1 cellular context compared by ENCODE assay signal in the genomic region with DNA sequence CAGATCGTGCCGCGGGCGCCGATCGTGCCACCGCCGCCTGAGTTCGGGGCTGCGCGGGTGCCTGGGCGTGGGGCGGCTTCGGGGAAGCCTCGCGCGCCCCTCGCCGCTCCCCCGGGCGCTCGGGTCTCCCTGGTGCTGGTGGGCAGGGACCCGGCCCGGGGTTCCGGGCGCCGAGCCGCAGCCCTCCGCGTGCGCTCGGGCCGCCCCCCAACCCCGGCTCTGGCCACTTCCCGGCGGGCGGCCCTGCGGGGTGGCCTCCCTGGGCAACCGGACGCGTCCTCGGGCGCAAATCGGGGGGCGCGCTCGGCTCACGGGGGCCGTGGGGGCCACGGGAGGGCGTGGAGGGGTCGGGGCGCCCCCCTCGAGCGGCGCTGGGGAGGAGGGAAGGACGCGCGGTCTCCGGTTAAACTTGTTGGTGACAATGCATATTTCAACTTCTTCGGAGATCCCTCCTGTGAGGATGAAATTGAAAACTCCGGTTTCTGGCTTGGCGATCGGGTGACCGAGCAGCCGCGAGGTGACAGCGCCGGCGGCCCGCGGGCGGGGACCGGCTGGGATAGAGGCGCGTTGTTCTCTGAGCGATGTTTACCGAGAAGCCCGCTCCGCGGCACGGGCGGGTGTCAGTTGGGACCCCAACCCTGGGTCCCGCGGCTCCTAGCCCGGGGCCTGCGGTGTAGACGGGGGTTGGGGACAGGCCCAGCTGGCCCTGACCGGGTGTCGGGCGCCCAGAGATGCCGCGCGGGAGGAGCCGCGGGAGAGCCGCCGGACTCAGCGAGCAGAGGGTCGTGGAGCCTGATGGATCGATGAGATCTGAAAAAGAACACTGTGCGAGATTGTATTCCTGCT.
TF ChIP-seq lines count a peak whose summit lies in the region.

No MANE protein-coding gene starts in this region.

TF ChIP-seq in HepG2, 621 proteins besides CTCF, POLR2A, EP300 and RAD21 (continued from another document and continues in another):
- TF ChIP-seq XBP1 (CRISPR knock-in tag; IDR thresholded peaks at IDR 0.05) (no peak), CBX2 (IDR thresholded peaks at IDR 0.05; ENCODE audit: low read depth, low read length) (no peak), CBX2 (CRISPR knock-in tag; IDR thresholded peaks at IDR 0.05; ENCODE audit: low read depth) (no peak), MEIS2 (CRISPR knock-in tag; IDR thresholded peaks at IDR 0.05) (no peak), TARDBP (CRISPR knock-in tag; IDR thresholded peaks at IDR 0.05) (no peak), MIER2 (CRISPR knock-in tag; IDR thresholded peaks at IDR 0.05) (no peak), ZFP36L1 (CRISPR knock-in tag; IDR thresholded peaks at IDR 0.05) (no peak), KMT2A (CRISPR knock-in tag; IDR thresholded peaks at IDR 0.05) (peak; percentile 76; the same call in 1 of the 2 replicates), SAP130 (CRISPR knock-in tag; IDR thresholded peaks at IDR 0.05; ENCODE audit: low read depth) (peak; percentile 78), SP5 (CRISPR knock-in tag; IDR thresholded peaks at IDR 0.05; ENCODE audit: borderline replicate concordance, low read depth) (no peak), FOXA3 (CRISPR knock-in tag; IDR thresholded peaks at IDR 0.05) (no peak), SRSF9 (IDR thresholded peaks at IDR 0.05; ENCODE audit: borderline replicate concordance, insufficient read depth, low read depth, low read length, poor library complexity, severe bottlenecking) (no peak), SOX6 (IDR thresholded peaks at IDR 0.05) (no peak), SOX6 (CRISPR knock-in tag; IDR thresholded peaks at IDR 0.05) (peak; percentile 58), SUZ12 (IDR thresholded peaks at IDR 0.05; ENCODE audit: low read depth, low read length) (no peak), ZNF510 (CRISPR knock-in tag; IDR thresholded peaks at IDR 0.05; ENCODE audit: low read depth) (no peak), ERF (CRISPR knock-in tag; IDR thresholded peaks at IDR 0.05) (0 out of 2 replicates have a peak, but pooled peaks have one; percentile 18), TAF15 (IDR thresholded peaks at IDR 0.05; ENCODE audit: low read depth, low read length, poor library complexity, severe bottlenecking) (no peak), RBAK (CRISPR knock-in tag; IDR thresholded peaks at IDR 0.05) (no peak), NR3C1 (CRISPR knock-in tag; IDR thresholded peaks at IDR 0.05) (no peak), ZNF782 (CRISPR knock-in tag; IDR thresholded peaks at IDR 0.05; ENCODE audit: borderline replicate concordance) (no peak), ARHGAP35 (CRISPR knock-in tag; IDR thresholded peaks at IDR 0.05; ENCODE audit: borderline replicate concordance) (no peak), EHMT2 (IDR thresholded peaks at IDR 0.05; ENCODE audit: borderline replicate concordance, low read depth, low read length) (no peak), ZBTB3 (CRISPR knock-in tag; IDR thresholded peaks at IDR 0.05; ENCODE audit: borderline replicate concordance, low read depth) (no peak), ZNF747 (CRISPR knock-in tag; IDR thresholded peaks at IDR 0.05; ENCODE audit: borderline replicate concordance) (no peak), ZNF549 (CRISPR knock-in tag; IDR thresholded peaks at IDR 0.05) (no peak), HDAC2 (CRISPR knock-in tag; IDR thresholded peaks at IDR 0.05) (no peak), MTF2 (CRISPR knock-in tag; IDR thresholded peaks at IDR 0.05; ENCODE audit: borderline replicate concordance) (no peak), JUNB (CRISPR knock-in tag; IDR thresholded peaks at IDR 0.05; ENCODE audit: borderline replicate concordance) (no peak), ZNF251 (CRISPR knock-in tag; IDR thresholded peaks at IDR 0.05) (no peak), ZNF572 (CRISPR knock-in tag; IDR thresholded peaks at IDR 0.05) (no peak)
- TF ChIP-seq, protein P1, sequence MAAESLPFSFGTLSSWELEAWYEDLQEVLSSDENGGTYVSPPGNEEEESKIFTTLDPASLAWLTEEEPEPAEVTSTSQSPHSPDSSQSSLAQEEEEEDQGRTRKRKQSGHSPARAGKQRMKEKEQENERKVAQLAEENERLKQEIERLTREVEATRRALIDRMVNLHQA (CRISPR knock-in tag; IDR thresholded peaks at IDR 0.05), result no peak
- TF ChIP-seq, protein P2, sequence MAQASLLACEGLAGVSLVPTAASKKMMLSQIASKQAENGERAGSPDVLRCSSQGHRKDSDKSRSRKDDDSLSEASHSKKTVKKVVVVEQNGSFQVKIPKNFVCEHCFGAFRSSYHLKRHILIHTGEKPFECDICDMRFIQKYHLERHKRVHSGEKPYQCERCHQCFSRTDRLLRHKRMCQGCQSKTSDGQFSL (CRISPR knock-in tag; IDR thresholded peaks at IDR 0.05), result no peak
- TF ChIP-seq, protein P3, sequence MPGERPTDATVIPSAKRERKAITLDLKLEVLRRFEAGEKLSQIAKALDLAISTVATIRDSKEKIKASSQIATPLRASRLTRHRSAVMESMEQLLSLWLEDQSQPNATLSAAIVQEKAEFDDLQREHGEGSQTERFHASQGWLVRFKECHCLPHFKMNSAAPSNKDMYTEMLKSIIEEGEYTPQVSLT (CRISPR knock-in tag; IDR thresholded peaks at IDR 0.05; ENCODE audit: borderline replicate concordance, low read depth), result no peak
- TF ChIP-seq, protein P4, sequence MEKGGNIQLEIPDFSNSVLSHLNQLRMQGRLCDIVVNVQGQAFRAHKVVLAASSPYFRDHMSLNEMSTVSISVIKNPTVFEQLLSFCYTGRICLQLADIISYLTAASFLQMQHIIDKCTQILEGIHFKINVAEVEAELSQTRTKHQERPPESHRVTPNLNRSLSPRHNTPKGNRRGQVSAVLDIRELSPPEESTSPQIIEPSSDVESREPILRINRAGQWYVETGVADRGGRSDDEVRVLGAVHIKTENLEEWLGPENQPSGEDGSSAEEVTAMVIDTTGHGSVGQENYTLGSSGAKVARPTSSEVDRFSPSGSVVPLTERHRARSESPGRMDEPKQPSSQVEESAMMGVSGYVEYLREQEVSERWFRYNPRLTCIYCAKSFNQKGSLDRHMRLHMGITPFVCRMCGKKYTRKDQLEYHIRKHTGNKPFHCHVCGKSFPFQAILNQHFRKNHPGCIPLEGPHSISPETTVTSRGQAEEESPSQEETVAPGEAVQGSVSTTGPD (CRISPR knock-in tag; IDR thresholded peaks at IDR 0.05), result no peak
- TF ChIP-seq, protein P5, sequence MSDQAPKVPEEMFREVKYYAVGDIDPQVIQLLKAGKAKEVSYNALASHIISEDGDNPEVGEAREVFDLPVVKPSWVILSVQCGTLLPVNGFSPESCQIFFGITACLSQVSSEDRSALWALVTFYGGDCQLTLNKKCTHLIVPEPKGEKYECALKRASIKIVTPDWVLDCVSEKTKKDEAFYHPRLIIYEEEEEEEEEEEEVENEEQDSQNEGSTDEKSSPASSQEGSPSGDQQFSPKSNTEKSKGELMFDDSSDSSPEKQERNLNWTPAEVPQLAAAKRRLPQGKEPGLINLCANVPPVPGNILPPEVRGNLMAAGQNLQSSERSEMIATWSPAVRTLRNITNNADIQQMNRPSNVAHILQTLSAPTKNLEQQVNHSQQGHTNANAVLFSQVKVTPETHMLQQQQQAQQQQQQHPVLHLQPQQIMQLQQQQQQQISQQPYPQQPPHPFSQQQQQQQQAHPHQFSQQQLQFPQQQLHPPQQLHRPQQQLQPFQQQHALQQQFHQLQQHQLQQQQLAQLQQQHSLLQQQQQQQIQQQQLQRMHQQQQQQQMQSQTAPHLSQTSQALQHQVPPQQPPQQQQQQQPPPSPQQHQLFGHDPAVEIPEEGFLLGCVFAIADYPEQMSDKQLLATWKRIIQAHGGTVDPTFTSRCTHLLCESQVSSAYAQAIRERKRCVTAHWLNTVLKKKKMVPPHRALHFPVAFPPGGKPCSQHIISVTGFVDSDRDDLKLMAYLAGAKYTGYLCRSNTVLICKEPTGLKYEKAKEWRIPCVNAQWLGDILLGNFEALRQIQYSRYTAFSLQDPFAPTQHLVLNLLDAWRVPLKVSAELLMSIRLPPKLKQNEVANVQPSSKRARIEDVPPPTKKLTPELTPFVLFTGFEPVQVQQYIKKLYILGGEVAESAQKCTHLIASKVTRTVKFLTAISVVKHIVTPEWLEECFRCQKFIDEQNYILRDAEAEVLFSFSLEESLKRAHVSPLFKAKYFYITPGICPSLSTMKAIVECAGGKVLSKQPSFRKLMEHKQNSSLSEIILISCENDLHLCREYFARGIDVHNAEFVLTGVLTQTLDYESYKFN (CRISPR knock-in tag; conservative IDR thresholded peaks at IDR 0.05), result no peak
- TF ChIP-seq, protein P6, sequence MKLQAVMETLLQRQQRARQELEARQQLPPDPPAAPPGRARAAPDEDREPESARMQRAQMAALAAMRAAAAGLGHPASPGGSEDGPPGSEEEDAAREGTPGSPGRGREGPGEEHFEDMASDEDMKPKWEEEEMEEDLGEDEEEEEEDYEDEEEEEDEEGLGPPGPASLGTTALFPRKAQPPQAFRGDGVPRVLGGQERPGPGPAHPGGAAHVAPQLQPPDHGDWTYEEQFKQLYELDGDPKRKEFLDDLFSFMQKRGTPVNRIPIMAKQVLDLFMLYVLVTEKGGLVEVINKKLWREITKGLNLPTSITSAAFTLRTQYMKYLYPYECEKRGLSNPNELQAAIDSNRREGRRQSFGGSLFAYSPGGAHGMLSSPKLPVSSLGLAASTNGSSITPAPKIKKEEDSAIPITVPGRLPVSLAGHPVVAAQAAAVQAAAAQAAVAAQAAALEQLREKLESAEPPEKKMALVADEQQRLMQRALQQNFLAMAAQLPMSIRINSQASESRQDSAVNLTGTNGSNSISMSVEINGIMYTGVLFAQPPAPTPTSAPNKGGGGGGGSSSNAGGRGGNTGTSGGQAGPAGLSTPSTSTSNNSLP (IDR thresholded peaks at IDR 0.05; ENCODE audit: low read depth, low read length), result no peak
- TF ChIP-seq, protein P7, sequence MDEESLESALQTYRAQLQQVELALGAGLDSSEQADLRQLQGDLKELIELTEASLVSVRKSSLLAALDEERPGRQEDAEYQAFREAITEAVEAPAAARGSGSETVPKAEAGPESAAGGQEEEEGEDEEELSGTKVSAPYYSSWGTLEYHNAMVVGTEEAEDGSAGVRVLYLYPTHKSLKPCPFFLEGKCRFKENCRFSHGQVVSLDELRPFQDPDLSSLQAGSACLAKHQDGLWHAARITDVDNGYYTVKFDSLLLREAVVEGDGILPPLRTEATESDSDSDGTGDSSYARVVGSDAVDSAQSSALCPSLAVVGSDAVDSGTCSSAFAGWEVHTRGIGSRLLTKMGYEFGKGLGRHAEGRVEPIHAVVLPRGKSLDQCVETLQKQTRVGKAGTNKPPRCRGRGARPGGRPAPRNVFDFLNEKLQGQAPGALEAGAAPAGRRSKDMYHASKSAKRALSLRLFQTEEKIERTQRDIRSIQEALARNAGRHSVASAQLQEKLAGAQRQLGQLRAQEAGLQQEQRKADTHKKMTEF (CRISPR knock-in tag; IDR thresholded peaks at IDR 0.05), result no peak
- TF ChIP-seq, protein P8, sequence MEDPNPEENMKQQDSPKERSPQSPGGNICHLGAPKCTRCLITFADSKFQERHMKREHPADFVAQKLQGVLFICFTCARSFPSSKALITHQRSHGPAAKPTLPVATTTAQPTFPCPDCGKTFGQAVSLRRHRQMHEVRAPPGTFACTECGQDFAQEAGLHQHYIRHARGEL (CRISPR knock-in tag; IDR thresholded peaks at IDR 0.05), result no peak
- TF ChIP-seq, protein P9, sequence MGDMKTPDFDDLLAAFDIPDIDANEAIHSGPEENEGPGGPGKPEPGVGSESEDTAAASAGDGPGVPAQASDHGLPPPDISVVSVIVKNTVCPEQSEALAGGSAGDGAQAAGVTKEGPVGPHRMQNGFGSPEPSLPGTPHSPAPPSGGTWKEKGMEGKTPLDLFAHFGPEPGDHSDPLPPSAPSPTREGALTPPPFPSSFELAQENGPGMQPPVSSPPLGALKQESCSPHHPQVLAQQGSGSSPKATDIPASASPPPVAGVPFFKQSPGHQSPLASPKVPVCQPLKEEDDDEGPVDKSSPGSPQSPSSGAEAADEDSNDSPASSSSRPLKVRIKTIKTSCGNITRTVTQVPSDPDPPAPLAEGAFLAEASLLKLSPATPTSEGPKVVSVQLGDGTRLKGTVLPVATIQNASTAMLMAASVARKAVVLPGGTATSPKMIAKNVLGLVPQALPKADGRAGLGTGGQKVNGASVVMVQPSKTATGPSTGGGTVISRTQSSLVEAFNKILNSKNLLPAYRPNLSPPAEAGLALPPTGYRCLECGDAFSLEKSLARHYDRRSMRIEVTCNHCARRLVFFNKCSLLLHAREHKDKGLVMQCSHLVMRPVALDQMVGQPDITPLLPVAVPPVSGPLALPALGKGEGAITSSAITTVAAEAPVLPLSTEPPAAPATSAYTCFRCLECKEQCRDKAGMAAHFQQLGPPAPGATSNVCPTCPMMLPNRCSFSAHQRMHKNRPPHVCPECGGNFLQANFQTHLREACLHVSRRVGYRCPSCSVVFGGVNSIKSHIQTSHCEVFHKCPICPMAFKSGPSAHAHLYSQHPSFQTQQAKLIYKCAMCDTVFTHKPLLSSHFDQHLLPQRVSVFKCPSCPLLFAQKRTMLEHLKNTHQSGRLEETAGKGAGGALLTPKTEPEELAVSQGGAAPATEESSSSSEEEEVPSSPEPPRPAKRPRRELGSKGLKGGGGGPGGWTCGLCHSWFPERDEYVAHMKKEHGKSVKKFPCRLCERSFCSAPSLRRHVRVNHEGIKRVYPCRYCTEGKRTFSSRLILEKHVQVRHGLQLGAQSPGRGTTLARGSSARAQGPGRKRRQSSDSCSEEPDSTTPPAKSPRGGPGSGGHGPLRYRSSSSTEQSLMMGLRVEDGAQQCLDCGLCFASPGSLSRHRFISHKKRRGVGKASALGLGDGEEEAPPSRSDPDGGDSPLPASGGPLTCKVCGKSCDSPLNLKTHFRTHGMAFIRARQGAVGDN (CRISPR knock-in tag; IDR thresholded peaks at IDR 0.05), result peak; percentile 71
